Comparison of ENCODE assay signal across 19 cellular contexts in genomic region chr5:141870226-141870625, GRCh38. TPM values are rescaled to one million over a fixed set of nuclear protein-coding genes. Genes with fewer than 3 reads are reported as not detected.
DNase-seq lines count a peak whose midpoint lies in the region; ATAC-seq and TF ChIP-seq lines count a peak whose summit lies in the region.
"Had no signal": no experiment of that assay in that cellular context is flagged by ENCODE, and none has a peak within 500 bp of the region (broad histone marks: within the 10 kb centered on the region; RNA-seq: fewer than 3 reads in every experiment).

No MANE protein-coding gene starts in this region.

- WGBS in trophoblast cell (ENCODE audit: extremely low coverage, insufficient coverage, insufficient read length): no CpG with 5 or more reads among the region's 5 CpGs

- H3K79me2 ChIP-seq in trophoblast cell (ENCODE audit: control insufficient read depth, insufficient read depth, low read length, poor library complexity): no peaks in the 10 kb centered on the region

- H2BK5ac ChIP-seq in trophoblast cell (ENCODE audit: low read depth, low read length, poor library complexity): no peak overlapping the region

- no peaks in the 10 kb centered on the region for H3K79me1 ChIP-seq in trophoblast cell (ENCODE audit: low read length)

- H3K4me2 ChIP-seq in trophoblast cell (ENCODE audit: low read length): no peak overlapping the region

- no peak; the same call in 2 of the 3 replicates for ATAC-seq in RWPE2 (ENCODE audit: low read depth)
- no peak for ATAC-seq in HG03108 (IDR thresholded peaks at IDR 0.05; ENCODE audit: unreplicated experiment)
- no peak for ATAC-seq in GM21423 (IDR thresholded peaks at IDR 0.05; ENCODE audit: unreplicated experiment)
- ATAC-seq: GM12878; stimulated activated naive CD8-positive, alpha-beta T cell treated with anti-CD3 and anti-CD28 coated beads, Interleukin-15, Interleukin-2, amounts not matched to agents 100 U/mL and 50 U/mL, for 24 hours had no signal

- H3K14ac ChIP-seq in trophoblast cell (ENCODE audit: low read length): no peak overlapping the region

- H3K9me3 ChIP-seq in RWPE2 (ENCODE audit: severe bottlenecking) (no peaks in the 10 kb centered on the region), trophoblast cell (ENCODE audit: insufficient read depth, low read depth, low read length) (no peaks in the 10 kb centered on the region)
- H3K9me3 ChIP-seq: ovary had no signal

- no peak overlapping the region for H2BK120ac ChIP-seq in trophoblast cell (ENCODE audit: insufficient read depth, low read length, poor library complexity)

- H3K18ac ChIP-seq in trophoblast cell (ENCODE audit: low read length): no peak overlapping the region

- H3K9ac ChIP-seq in trophoblast cell (ENCODE audit: low read length): no peak overlapping the region

- H3K27me3 ChIP-seq in RWPE2 (ENCODE audit: insufficient read depth, poor library complexity, severe bottlenecking): no peaks in the 10 kb centered on the region
- no peaks in the 10 kb centered on the region for H3K27me3 ChIP-seq in trophoblast cell (ENCODE audit: insufficient read depth, low read length)
- H3K27me3 ChIP-seq: ovary had no signal

- intact Hi-C loops in Calu3 (cut with micrococcal nuclease; ENCODE audit: unreplicated experiment): no loop called here

- peak overlapping the region; percentile 14 for H3K4me3 Mint-ChIP-seq in Calu3 (ENCODE audit: low read depth, unreplicated experiment)
- H3K4me3 Mint-ChIP-seq: activated naive CD4-positive, alpha-beta T cell treated with anti-CD3 and anti-CD28 coated beads for 36 hours; brain; IgD-negative memory B cell; mesothelial cell of epicardium had no signal

- H3K36me3 ChIP-seq in RWPE2 (ENCODE audit: low read depth): peaks cover 23% of the 10 kb centered on the region
- no peaks in the 10 kb centered on the region for H3K36me3 ChIP-seq in trophoblast cell (ENCODE audit: control insufficient read depth in 1 of 2, insufficient read depth in 2 of 2, low read length in 2 of 2)
- H3K36me3 ChIP-seq: ovary had no signal

- H2BK12ac ChIP-seq in trophoblast cell (ENCODE audit: low read length): no peak overlapping the region

- no peak overlapping the region for H3K4ac ChIP-seq in trophoblast cell (ENCODE audit: low read depth, low read length)

- DNase-seq in Calu3 (peak; percentile 56), RWPE2 (ENCODE audit: low spot score) (no peak), epithelial cell of prostate (ENCODE audit: low read depth, low spot score) (no peak), trophoblast cell (peak; percentile 52 to 56), NCI-H1417 treated with DMSO at 0.1 percent for 48 hours (lab: John Stamatoyannopoulos, UW) (no peak), kidney glomerular epithelial cell (lab: John Stamatoyannopoulos, UW) (no peak)
- DNase-seq: activated CD4-positive, CD25-positive, alpha-beta regulatory T cell; activated naive CD4-positive, alpha-beta T cell treated with anti-CD3 and anti-CD28 coated beads for 36 hours; effector CD8-positive, alpha-beta T cell; NCI-H1048; stimulated activated naive CD8-positive, alpha-beta T cell treated with anti-CD3 and anti-CD28 coated beads, Interleukin-15, Interleukin-2, amounts not matched to agents 100 U/mL and 50 U/mL, for 24 hours had no signal

- no peak overlapping the region for H2AFZ ChIP-seq in trophoblast cell (ENCODE audit: insufficient read depth, low read length, poor library complexity)

- TF ChIP-seq CTCF in Calu3 (IDR thresholded peaks at IDR 0.05; ENCODE audit: unreplicated experiment) (no peak), RWPE2 (IDR thresholded peaks at IDR 0.05; ENCODE audit: poor library complexity, severe bottlenecking) (no peak)

- H3K27ac Mint-ChIP-seq in Calu3 (ENCODE audit: unreplicated experiment): peak overlapping the region; percentile 74
- H3K27ac Mint-ChIP-seq: activated naive CD4-positive, alpha-beta T cell treated with anti-CD3 and anti-CD28 coated beads for 36 hours; IgD-negative memory B cell; mesothelial cell of epicardium had no signal

- no peak overlapping the region for H3K23ac ChIP-seq in trophoblast cell (ENCODE audit: low read length)

- peaks cover 27% of the 10 kb centered on the region for H3K4me1 ChIP-seq in RWPE2 (ENCODE audit: insufficient read depth, poor library complexity, severe bottlenecking)
- H3K4me1 ChIP-seq in trophoblast cell (ENCODE audit: control insufficient read depth in 1 of 2, insufficient read depth in 2 of 2, low read length in 2 of 2): peaks cover 13 to 18% of the 10 kb centered on the region in 2 experiments

- no peak overlapping the region for H2AK5ac ChIP-seq in trophoblast cell (ENCODE audit: low read length)

- peaks cover 60% of the 10 kb centered on the region for H3K36me3 Mint-ChIP-seq in Calu3 (ENCODE audit: insufficient read depth, unreplicated experiment)
- H3K36me3 Mint-ChIP-seq: IgD-negative memory B cell, mesothelial cell of epicardium had no signal

- H4K8ac ChIP-seq in trophoblast cell (ENCODE audit: low read depth, low read length): no peak overlapping the region

- H3K9me3 Mint-ChIP-seq in Calu3 (ENCODE audit: low read depth, unreplicated experiment): no peaks in the 10 kb centered on the region
- H3K9me3 Mint-ChIP-seq: activated naive CD4-positive, alpha-beta T cell treated with anti-CD3 and anti-CD28 coated beads for 36 hours; brain; mesothelial cell of epicardium had no signal

- peak overlapping the region; percentile 43 for H3K27ac ChIP-seq in RWPE2 (ENCODE audit: poor library complexity, severe bottlenecking)
- H3K27ac ChIP-seq in epithelial cell of prostate: peak overlapping the region; percentile 86
- H3K27ac ChIP-seq in trophoblast cell (ENCODE audit: low read depth, low read length): no peak overlapping the region
- H3K27ac ChIP-seq: ovary had no signal

- no peak overlapping the region for H4K91ac ChIP-seq in trophoblast cell (ENCODE audit: low read depth, low read length)

- no TSS peak for BruUV-seq in Calu3 (replicated peaks; lab: Mats Ljungman, UMichigan)

- CTCF ChIA-PET in Calu3 (lab: Charles Lee): interaction anchor here (0.6 to 1.8 kb wide), 3 partner anchors 8 to 30 kb away, joined by 4 to 7 read pairs (median 7); partner anchors contain the start of gene PCDH1

- peaks cover 80% of the 10 kb centered on the region for H3K4me1 Mint-ChIP-seq in Calu3 (ENCODE audit: low read depth, unreplicated experiment)
- H3K4me1 Mint-ChIP-seq: IgD-negative memory B cell had no signal

- H4K12ac ChIP-seq in trophoblast cell (ENCODE audit: low read depth, low read length): no peak overlapping the region

- H3K4me3 ChIP-seq in RWPE2 (ENCODE audit: severe bottlenecking): no peak overlapping the region
- no peak overlapping the region for H3K4me3 ChIP-seq in trophoblast cell (ENCODE audit: low read depth, low read length)
- H3K4me3 ChIP-seq: GM12878, ovary had no signal

- no peaks in the 10 kb centered on the region for H3K27me3 Mint-ChIP-seq in Calu3 (ENCODE audit: unreplicated experiment)

RNA-seq across cellular contexts. Expression of gene PCDH1, which starts 8.0 kb away (rescaled TPM):
- total RNA-seq in Calu3 (2022): 146 and 167 TPM in 2 replicates
- polyA plus RNA-seq in trophoblast cell (2013): 5.0 TPM in 2 replicates
- total RNA-seq: activated naive CD4-positive, alpha-beta T cell treated with anti-CD3 and anti-CD28 coated beads for 36 hours; T-helper 1 cell treated with Interleukin-12 subunit alpha and Interleukin-12 subunit beta and Interleukin-4 antibody, amounts not matched to agents 30 ng/mL and 1 ng/mL, for 36 hours had no signal

RNA-seq across cellular contexts. Expression of gene DELE1, which starts 53.4 kb away (rescaled TPM):
- total RNA-seq in Calu3 (2022): 78.0 and 78.5 TPM in 2 replicates
- 20.0 and 20.3 TPM in 2 replicates for polyA plus RNA-seq in trophoblast cell (2013)

Comparison
In these comparisons a context has a peak if more than half of its experiments do, and no peak if none do; other contexts are left out.
1. DNase-seq: peak in Calu3 (single experiment) and trophoblast cell (2 of 2); none in RWPE2 (single experiment), epithelial cell of prostate (single experiment), NCI-H1417 treated with DMSO at 0.1 percent for 48 hours (single experiment) and kidney glomerular epithelial cell (single experiment).